Comparison of ENCODE assay signal across 8 cellular contexts in genomic region chrX:151680805-151681204, GRCh38. TPM values are rescaled to one million over a fixed set of nuclear protein-coding genes. Genes with fewer than 3 reads are reported as not detected.
DNase-seq lines count a peak whose midpoint lies in the region; FAIRE-seq and TF ChIP-seq lines count a peak whose summit lies in the region.

No MANE protein-coding gene starts in this region.

- H3K4me3 ChIP-seq in endodermal cell (ENCODE audit: low read length) (no peak overlapping the region), neuronal stem cell (ENCODE audit: low read length in 2 of 2) (no peak overlapping the region)

- no peak overlapping the region for H4K8ac ChIP-seq in neuronal stem cell (ENCODE audit: low read depth, low read length)

- H3K4me3 Mint-ChIP-seq in endodermal cell: no peak overlapping the region

- no peak overlapping the region for H2BK120ac ChIP-seq in neuronal stem cell (ENCODE audit: low read depth, low read length)

- no peaks in the 10 kb centered on the region for H3K27me3 Mint-ChIP-seq in endodermal cell (ENCODE audit: insufficient read depth)

- H3K79me1 ChIP-seq in neuronal stem cell (ENCODE audit: low read depth, low read length): no peaks in the 10 kb centered on the region

- H3K4me1 ChIP-seq in endodermal cell (ENCODE audit: control insufficient read depth, insufficient read depth, low read length): no peaks in the 10 kb centered on the region
- H3K4me1 ChIP-seq in neuronal stem cell (ENCODE audit: control insufficient read depth in 2 of 2, insufficient read depth in 1 of 2, low read depth in 1 of 2, low read length in 2 of 2): peaks cover 0 to 9% of the 10 kb centered on the region in 2 donors

- H3K9me3 Mint-ChIP-seq in endodermal cell: peaks cover 42% of the 10 kb centered on the region

- no peak overlapping the region for H3K23ac ChIP-seq in neuronal stem cell (ENCODE audit: low read depth, low read length, poor library complexity)

- DNase-seq in NCI-H146 (lab: John Stamatoyannopoulos, UW): peak; percentile 24
- no peak for DNase-seq in NCI-H146 treated with DMSO at 0.1 percent for 48 hours (lab: John Stamatoyannopoulos, UW; ENCODE audit: unreplicated experiment)
- peak; percentile 43 for DNase-seq in H54 (ENCODE audit: insufficient read length, low spot score)
- DNase-seq in NCI-H1105 treated with DMSO at 0.1 percent for 48 hours (lab: John Stamatoyannopoulos, UW): peak; percentile 57
- peak; percentile 38 to 51 for DNase-seq in activated CD4-positive, alpha-beta T cell treated with anti-CD3 and anti-CD28 coated beads, Interleukin-2, amount 50 U/mL, for 4 hours
- DNase-seq in endodermal cell: peak; percentile 91
- DNase-seq in neuronal stem cell (ENCODE audit: low spot score): peak; percentile 52
- DNase-seq in putamen (ENCODE audit: low spot score): no peak

- H3K4ac ChIP-seq in neuronal stem cell (ENCODE audit: low read length): no peak overlapping the region

- no peak for FAIRE-seq in H54 (lab: Jason Lieb, UNC)

- H3K27ac ChIP-seq in endodermal cell (ENCODE audit: low read depth, low read length): no peak overlapping the region
- no peak overlapping the region for H3K27ac ChIP-seq in neuronal stem cell (replicated peaks; ENCODE audit: low read length)

- peak overlapping the region; percentile 49 for H2BK15ac ChIP-seq in neuronal stem cell (ENCODE audit: low read length)

- H2BK5ac ChIP-seq in neuronal stem cell (ENCODE audit: low read length): no peak overlapping the region

- H3K36me3 ChIP-seq in endodermal cell (ENCODE audit: control insufficient read depth, insufficient read depth, low read length) (no peaks in the 10 kb centered on the region), neuronal stem cell (replicated peaks in 1 of 2; ENCODE audit: control insufficient read depth in 2 of 2, insufficient read depth in 2 of 2, low read length in 2 of 2) (no peaks in the 10 kb centered on the region)

- WGBS in endodermal cell (ENCODE audit: insufficient coverage in 1 of 2, insufficient read length in 1 of 2), 2 experiments: 43 to 48% methylated on average over 2 to 4 of the region's 4 CpGs
- WGBS in neuronal stem cell (ENCODE audit: extremely low coverage in 2 of 2, insufficient read length in 2 of 2, insufficient replicate concordance in 1 of 2), 2 donors: no CpG with 5 or more reads among the region's 4 CpGs

- peak; percentile 79 for TF ChIP-seq CTCF in endodermal cell (conservative IDR thresholded peaks at IDR 0.05)

- H2AK5ac ChIP-seq in neuronal stem cell (ENCODE audit: low read depth, low read length): no peak overlapping the region

- no peak overlapping the region for H3K4me2 ChIP-seq in neuronal stem cell (ENCODE audit: insufficient read depth, low read length, poor library complexity, severe bottlenecking)

- H3K4me1 Mint-ChIP-seq in endodermal cell: no peaks in the 10 kb centered on the region

- H3K18ac ChIP-seq in neuronal stem cell (ENCODE audit: low read length): no peak overlapping the region

- H3K9ac ChIP-seq in endodermal cell (ENCODE audit: extremely low read depth, low read length, poor library complexity, severe bottlenecking) (no peak overlapping the region), neuronal stem cell (ENCODE audit: low read depth, low read length, poor library complexity) (no peak overlapping the region)

- no peak overlapping the region for H2BK12ac ChIP-seq in neuronal stem cell (ENCODE audit: low read length)

- H3K9me3 ChIP-seq in endodermal cell (ENCODE audit: control insufficient read depth, low read length): no peaks in the 10 kb centered on the region
- no peaks in the 10 kb centered on the region for H3K9me3 ChIP-seq in neuronal stem cell (replicated peaks in 1 of 2; ENCODE audit: control insufficient read depth in 2 of 2, insufficient read depth in 1 of 2, low read depth in 1 of 2, low read length in 2 of 2)

- TF ChIP-seq POLR2A in H54 (IDR thresholded peaks at IDR 0.05; ENCODE audit: low read depth, low read length): no peak

- H3K27ac Mint-ChIP-seq in endodermal cell: no peak overlapping the region

- H4K91ac ChIP-seq in neuronal stem cell (ENCODE audit: low read depth, low read length, poor library complexity): no peak overlapping the region

- H2AFZ ChIP-seq in neuronal stem cell (ENCODE audit: low read length): no peak overlapping the region

- no peak overlapping the region for H3K14ac ChIP-seq in neuronal stem cell (ENCODE audit: low read length)

- no peaks in the 10 kb centered on the region for H3K36me3 Mint-ChIP-seq in endodermal cell (ENCODE audit: low read depth)

- no peaks in the 10 kb centered on the region for H3K27me3 ChIP-seq in endodermal cell (ENCODE audit: control insufficient read depth, insufficient read depth, low read length, poor library complexity, severe bottlenecking)
- H3K27me3 ChIP-seq in neuronal stem cell (ENCODE audit: control insufficient read depth in 3 of 3, insufficient read depth in 3 of 3, low read depth in 1 of 3, low read length in 3 of 3): peaks cover 0 to 5% (median 0%) of the 10 kb centered on the region in 3 experiments

RNA-seq across cellular contexts. Expression of gene PRRG3, which starts 14.5 kb away (rescaled TPM):
- 10 to 100 TPM in 1 of 2 donors, 1 to 10 TPM in 1; 4.8 to 11.4 TPM for total RNA-seq in endodermal cell
- 7.3 TPM for polyA plus RNA-seq in endodermal cell (2013, experiment 1 of 2)
- polyA plus RNA-seq in endodermal cell (2013, experiment 2 of 2): 5.5 TPM
- 6.8 TPM for polyA plus RNA-seq in neuronal stem cell (2013, experiment 1 of 2)
- polyA plus RNA-seq in neuronal stem cell (2013, experiment 2 of 2): 8.2 TPM

RNA-seq across cellular contexts. Expression of gene FATE1, which starts 35.0 kb away (rescaled TPM):
- not detected for total RNA-seq in endodermal cell
- not detected for polyA plus RNA-seq in endodermal cell (2013, experiment 1 of 2)
- polyA plus RNA-seq in endodermal cell (2013, experiment 2 of 2): not detected
- polyA plus RNA-seq in neuronal stem cell (2013, experiment 1 of 2): not detected
- not detected for polyA plus RNA-seq in neuronal stem cell (2013, experiment 2 of 2)

RNA-seq across cellular contexts. Expression of gene CNGA2, which starts 53.7 kb away (rescaled TPM):
- total RNA-seq in endodermal cell: not detected
- not detected for polyA plus RNA-seq in endodermal cell (2013, experiment 1 of 2)
- polyA plus RNA-seq in endodermal cell (2013, experiment 2 of 2): not detected
- not detected for polyA plus RNA-seq in neuronal stem cell (2013, experiment 1 of 2)
- not detected for polyA plus RNA-seq in neuronal stem cell (2013, experiment 2 of 2)

Comparison
In these comparisons a context has a peak if more than half of its experiments do, and no peak if none do; other contexts are left out.
1. DNase-seq: peak in NCI-H146 (single experiment), H54 (single experiment), NCI-H1105 treated with DMSO at 0.1 percent for 48 hours (single experiment), activated CD4-positive, alpha-beta T cell treated with anti-CD3 and anti-CD28 coated beads, Interleukin-2, amount 50 U/mL, for 4 hours (2 of 2), endodermal cell (single experiment) and neuronal stem cell (single experiment); none in NCI-H146 treated with DMSO at 0.1 percent for 48 hours (single experiment) and putamen (single experiment).